In genomic region chr17:64778367-64779290, GRCh38 we compare ENCODE assay signal across 8 cellular contexts.
DNase-seq lines count a peak whose midpoint lies in the region; ATAC-seq and TF ChIP-seq lines count a peak whose summit lies in the region.

No MANE protein-coding gene starts in this region.

- no peaks in the 10 kb centered on the region for H3K36me3 Mint-ChIP-seq in T-cell

- POLR2A ChIA-PET in T-cell (lab: Charles Lee) = no interaction called here

- H3K4me3 ChIP-seq in fibroblast of villous mesenchyme (ENCODE audit: low read depth, low read length) (peak overlapping the region; percentile 9), parathyroid adenoma (ENCODE audit: low read depth, low read length) (no peak overlapping the region)

- H3K4me1 ChIP-seq in parathyroid adenoma = peaks cover 6% of the 10 kb centered on the region

- DNase-seq in NCI-H1694 treated with DMSO at 0.1 percent for 48 hours (lab: John Stamatoyannopoulos, UW) = peak; percentile 48
- DNase-seq in NCI-H1694 (lab: John Stamatoyannopoulos, UW) = no peak
- DNase-seq in T-cell = peak in 7 of 34 experiments; percentile 15 to 31 (median 25)
- DNase-seq in fibroblast of villous mesenchyme (ENCODE audit: low read depth) = no peak
- no peak for DNase-seq in activated CD4-positive, alpha-beta T cell treated with anti-CD3 and anti-CD28 coated beads, Interleukin-2, amount 50 U/mL, for 48 hours

- H3K27me3 ChIP-seq in parathyroid adenoma (ENCODE audit: control insufficient read depth, insufficient read depth, low read length) = no peaks in the 10 kb centered on the region

- TF ChIP-seq CTCF in fibroblast of villous mesenchyme (IDR thresholded peaks at IDR 0.05; ENCODE audit: insufficient read depth, low read depth, low read length) = no peak
- TF ChIP-seq CTCF in parathyroid adenoma (IDR thresholded peaks at IDR 0.05) = no peak

- H3K9me3 Mint-ChIP-seq in T-cell = no peaks in the 10 kb centered on the region

- peak overlapping the region; percentile 73 for H2AFZ ChIP-seq in parathyroid adenoma

- peaks cover 0 to 1% of the 10 kb centered on the region in 2 donors for H3K27me3 Mint-ChIP-seq in T-cell

- no peaks in the 10 kb centered on the region for H3K79me2 ChIP-seq in parathyroid adenoma

- H3K4me3 Mint-ChIP-seq in T-cell = peak overlapping the region; percentile 56 to 65 (median 61)

- H3K4me2 ChIP-seq in parathyroid adenoma (ENCODE audit: low read length) = peak overlapping the region; percentile 26

- H3K36me3 ChIP-seq in parathyroid adenoma (ENCODE audit: control insufficient read depth, insufficient read depth, low read length) = no peaks in the 10 kb centered on the region

- no peaks in the 10 kb centered on the region for H3K9me3 ChIP-seq in parathyroid adenoma (ENCODE audit: control insufficient read depth, low read length)

- H3K9ac ChIP-seq in parathyroid adenoma = no peak overlapping the region

- H3K27ac ChIP-seq in parathyroid adenoma = no peak overlapping the region

- peak in 3 of 4 experiments; percentile 4 to 14 (median 12) for ATAC-seq in T-cell (replicated peaks in 1 of 4)
- ATAC-seq in HG03442 (IDR thresholded peaks at IDR 0.05; ENCODE audit: unreplicated experiment) = no peak
- ATAC-seq in HG03135 (IDR thresholded peaks at IDR 0.05; ENCODE audit: unreplicated experiment) = no peak

- CTCF ChIA-PET in T-cell (lab: Charles Lee) = no interaction called here

- H3K4me1 Mint-ChIP-seq in T-cell = peaks cover 12 to 38% (median 30%) of the 10 kb centered on the region in 3 donors

- H3K27ac Mint-ChIP-seq in T-cell = no peak overlapping the region

Comparison
In these comparisons a context has a peak if more than half of its experiments do, and no peak if none do; other contexts are left out.
1. ATAC-seq: peak in T-cell (3 of 4); none in HG03442 (single experiment) and HG03135 (single experiment).